15 cellular contexts compared by ENCODE assay signal in genomic region chr2:180524458-180524857, GRCh38.
DNase-seq lines count a peak whose midpoint lies in the region; ATAC-seq and TF ChIP-seq lines count a peak whose summit lies in the region.
"Had no signal": no experiment of that assay in that cellular context is flagged by ENCODE, and none has a peak within 500 bp of the region (broad histone marks: within the 10 kb centered on the region; RNA-seq: fewer than 3 reads in every experiment).

No MANE protein-coding gene starts in this region.

- H3K27me3 Mint-ChIP-seq in activated CD8-positive, alpha-beta T cell treated with anti-CD3 and anti-CD28 coated beads, Interleukin-2, amount 10 ng/mL, durations not matched to agents 7 days and 5 days (ENCODE audit: low read depth) = no peaks in the 10 kb centered on the region
- H3K27me3 Mint-ChIP-seq: stimulated activated naive B cell treated with anti-CD40 and anti-IgM and Interleukin-4, amounts not matched to agents 10 μg/mL and 1 μg/mL and 100 μg/mL, for 72 hours had no signal

- H3K4me3 Mint-ChIP-seq in activated CD8-positive, alpha-beta T cell treated with anti-CD3 and anti-CD28 coated beads, Interleukin-2, amount 10 ng/mL, durations not matched to agents 7 days and 5 days = no peak overlapping the region
- H3K4me3 Mint-ChIP-seq: immature natural killer cell; stimulated activated naive B cell treated with anti-CD40 and anti-IgM and Interleukin-4, amounts not matched to agents 10 μg/mL and 1 μg/mL and 100 μg/mL, for 72 hours had no signal

- WGBS in mesendoderm (ENCODE audit: extremely low coverage, insufficient coverage, low lambda C conversion rate) = no CpG with 5 or more reads among the region's 2 CpGs

- no peak overlapping the region for H3K56ac ChIP-seq in mesendoderm (ENCODE audit: low read length)

- DNase-seq in EH (ENCODE audit: low read depth) (peak; percentile 16), NCI-H146 (lab: John Stamatoyannopoulos, UW) (peak; percentile 73), brain microvascular endothelial cell (peak; percentile 41), mesendoderm (peak; percentile 59), middle frontal gyrus (ENCODE audit: extremely low spot score, low spot score) (no peak), DMS53 treated with DMSO at 0.1 percent for 48 hours (lab: John Stamatoyannopoulos, UW; ENCODE audit: unreplicated experiment) (no peak)
- no peak for DNase-seq in activated CD8-positive, alpha-beta T cell treated with anti-CD3 and anti-CD28 coated beads, Interleukin-2, amount 10 ng/mL, durations not matched to agents 7 days and 5 days
- DNase-seq in effector CD8-positive, alpha-beta T cell (lab: John Stamatoyannopoulos, UW) = no peak
- DNase-seq: BE2C; DMS53; immature natural killer cell; NCI-H1048; OCI-M1; small intestine; stimulated activated naive B cell treated with anti-CD40 and anti-IgM and Interleukin-4, amounts not matched to agents 10 μg/mL and 1 μg/mL and 100 μg/mL, for 72 hours had no signal

- POLR2A ChIA-PET in activated CD8-positive, alpha-beta T cell treated with anti-CD3 and anti-CD28 coated beads, Interleukin-2, amount 10 ng/mL, durations not matched to agents 7 days and 5 days (lab: Charles Lee) = no interaction called here

- no peaks in the 10 kb centered on the region for H3K4me1 Mint-ChIP-seq in activated CD8-positive, alpha-beta T cell treated with anti-CD3 and anti-CD28 coated beads, Interleukin-2, amount 10 ng/mL, durations not matched to agents 7 days and 5 days (ENCODE audit: low read depth)
- H3K4me1 Mint-ChIP-seq: immature natural killer cell; stimulated activated naive B cell treated with anti-CD40 and anti-IgM and Interleukin-4, amounts not matched to agents 10 μg/mL and 1 μg/mL and 100 μg/mL, for 72 hours had no signal

- no peak overlapping the region for H3K4ac ChIP-seq in mesendoderm (ENCODE audit: low read depth, low read length)

- H3K27ac Mint-ChIP-seq in activated CD8-positive, alpha-beta T cell treated with anti-CD3 and anti-CD28 coated beads, Interleukin-2, amount 10 ng/mL, durations not matched to agents 7 days and 5 days = no peak overlapping the region
- H3K27ac Mint-ChIP-seq: immature natural killer cell; stimulated activated naive B cell treated with anti-CD40 and anti-IgM and Interleukin-4, amounts not matched to agents 10 μg/mL and 1 μg/mL and 100 μg/mL, for 72 hours had no signal

- in situ Hi-C loops in brain microvascular endothelial cell (cut with HindIII; ENCODE audit: low pct_ligation_motif_present, low sequenced_read_pairs) = no loop called here

- no peak overlapping the region for H2BK120ac ChIP-seq in mesendoderm (ENCODE audit: low read depth, low read length)

- H3K36me3 ChIP-seq in brain microvascular endothelial cell (replicated peaks) (no peaks in the 10 kb centered on the region), mesendoderm (ENCODE audit: control insufficient read depth, insufficient read depth, low read length) (no peaks in the 10 kb centered on the region)
- H3K36me3 ChIP-seq: BE2C had no signal

- no peak overlapping the region for H2BK5ac ChIP-seq in mesendoderm (ENCODE audit: low read length)

- no peak overlapping the region for H3K4me3 ChIP-seq in brain microvascular endothelial cell (ENCODE audit: low read depth, low read length)
- no peak overlapping the region for H3K4me3 ChIP-seq in mesendoderm (ENCODE audit: low read length)

- H2AK5ac ChIP-seq in mesendoderm (ENCODE audit: low read length) = no peak overlapping the region

- H3K18ac ChIP-seq in mesendoderm (ENCODE audit: low read length) = peak overlapping the region; percentile 84

- no peak overlapping the region for H2BK15ac ChIP-seq in mesendoderm (replicated peaks; ENCODE audit: low read depth)

- CTCF ChIA-PET in activated CD8-positive, alpha-beta T cell treated with anti-CD3 and anti-CD28 coated beads, Interleukin-2, amount 10 ng/mL, durations not matched to agents 7 days and 5 days (lab: Charles Lee) = no interaction called here

- H3K27ac ChIP-seq in brain microvascular endothelial cell (peak overlapping the region; percentile 97), mesendoderm (ENCODE audit: low read depth, low read length) (no peak overlapping the region)

- H3K36me3 Mint-ChIP-seq in activated CD8-positive, alpha-beta T cell treated with anti-CD3 and anti-CD28 coated beads, Interleukin-2, amount 10 ng/mL, durations not matched to agents 7 days and 5 days (ENCODE audit: low read depth) = no peaks in the 10 kb centered on the region
- H3K36me3 Mint-ChIP-seq: immature natural killer cell; stimulated activated naive B cell treated with anti-CD40 and anti-IgM and Interleukin-4, amounts not matched to agents 10 μg/mL and 1 μg/mL and 100 μg/mL, for 72 hours had no signal

- no peak for TF ChIP-seq CTCF in brain microvascular endothelial cell (IDR thresholded peaks at IDR 0.05; ENCODE audit: low read depth, low read length, missing control alignments)

- H3K27me3 ChIP-seq in brain microvascular endothelial cell (replicated peaks) = no peaks in the 10 kb centered on the region
- H3K27me3 ChIP-seq in mesendoderm (ENCODE audit: insufficient read depth, low read length, poor library complexity) = no peaks in the 10 kb centered on the region
- H3K27me3 ChIP-seq: BE2C had no signal

- no peak overlapping the region for H4K8ac ChIP-seq in mesendoderm (ENCODE audit: low read depth, low read length)

- H3K4me2 ChIP-seq in mesendoderm (ENCODE audit: low read length) = no peak overlapping the region

- H3K4me1 ChIP-seq in mesendoderm (ENCODE audit: control insufficient read depth, low read depth, low read length) = peaks cover 4% of the 10 kb centered on the region
- H3K4me1 ChIP-seq: BE2C had no signal

- H3K79me2 ChIP-seq in mesendoderm (ENCODE audit: control insufficient read depth, insufficient read depth, low read length) = no peaks in the 10 kb centered on the region

- no peak overlapping the region for H3K23ac ChIP-seq in mesendoderm (ENCODE audit: low read length)

- ATAC-seq in activated CD8-positive, alpha-beta T cell treated with anti-CD3 and anti-CD28 coated beads, Interleukin-2, amount 10 ng/mL, durations not matched to agents 7 days and 5 days = no peak
- ATAC-seq: stimulated activated naive B cell treated with anti-CD40 and anti-IgM and Interleukin-4, amounts not matched to agents 10 μg/mL and 1 μg/mL and 100 μg/mL, for 72 hours had no signal

- no peaks in the 10 kb centered on the region for H3K9me3 Mint-ChIP-seq in activated CD8-positive, alpha-beta T cell treated with anti-CD3 and anti-CD28 coated beads, Interleukin-2, amount 10 ng/mL, durations not matched to agents 7 days and 5 days (ENCODE audit: insufficient read depth)

- H3K9ac ChIP-seq in mesendoderm (ENCODE audit: low read length) = no peak overlapping the region

- no peak overlapping the region for H4K5ac ChIP-seq in mesendoderm (ENCODE audit: low read length)

- H3K79me1 ChIP-seq in mesendoderm (ENCODE audit: low read length) = no peaks in the 10 kb centered on the region

Comparison
In these comparisons a context has a peak if more than half of its experiments do, and no peak if none do; other contexts are left out.
1. DNase-seq: peak in EH (single experiment), NCI-H146 (single experiment), brain microvascular endothelial cell (single experiment) and mesendoderm (single experiment); none in activated CD8-positive, alpha-beta T cell treated with anti-CD3 and anti-CD28 coated beads, Interleukin-2, amount 10 ng/mL, durations not matched to agents 7 days and 5 days (single experiment), middle frontal gyrus (single experiment), DMS53 treated with DMSO at 0.1 percent for 48 hours (single experiment) and effector CD8-positive, alpha-beta T cell (single experiment).